ENCODE assay signal across 13 cellular contexts in the genomic region with DNA sequence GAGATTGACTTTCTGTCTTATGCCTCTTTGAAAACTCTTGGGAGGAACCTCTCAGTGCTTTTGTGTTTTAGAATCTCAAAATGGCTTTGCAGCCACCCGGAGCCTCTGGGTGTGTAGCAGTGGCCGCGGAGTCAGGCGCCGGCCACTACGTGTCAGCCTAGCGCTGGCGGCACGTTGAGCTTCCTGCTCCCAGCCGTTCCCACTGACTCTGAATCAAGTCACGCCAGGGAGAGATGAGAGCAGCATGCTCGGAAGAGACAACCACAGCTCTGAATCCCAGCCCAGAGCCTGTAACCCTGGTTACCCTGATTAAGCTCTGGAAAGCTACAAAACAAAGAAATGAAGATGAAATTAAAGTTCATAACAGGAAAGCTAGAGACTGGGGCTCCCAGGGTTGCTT.
DNase-seq lines count a peak whose midpoint lies in the region; ATAC-seq and TF ChIP-seq lines count a peak whose summit lies in the region.
"Had no signal": no experiment of that assay in that cellular context is flagged by ENCODE, and none has a peak within 500 bp of the region (broad histone marks: within the 10 kb centered on the region; RNA-seq: fewer than 3 reads in every experiment).

No MANE protein-coding gene starts in this region.

- H3K27ac ChIP-seq in mesenchymal stem cell (ENCODE audit: low read length, poor library complexity, severe bottlenecking): no peak overlapping the region
- H3K27ac ChIP-seq: BLaER1 had no signal

- H3K4me3 ChIP-seq in foreskin fibroblast (ENCODE audit: low read depth in 1 of 2, low read length in 2 of 2): no peak overlapping the region
- H3K4me3 ChIP-seq in mesenchymal stem cell (ENCODE audit: insufficient read depth in 1 of 2, low read depth in 1 of 2, low read length in 2 of 2): no peak overlapping the region
- H3K4me3 ChIP-seq: BLaER1 had no signal

- H3K36me3 ChIP-seq in mesenchymal stem cell (ENCODE audit: control insufficient read depth in 1 of 2, insufficient read depth in 2 of 2, low read depth in 1 of 2, low read length in 2 of 2): peaks cover 31 to 44% of the 10 kb centered on the region in 2 experiments

- DNase-seq in AG08396 (ENCODE audit: low spot score) (peak; percentile 54), SK-MEL-5 (ENCODE audit: low read depth, low spot score) (peak; percentile 55), foreskin fibroblast (peak; percentile 47 to 72), mesenchymal stem cell (peak; percentile 56), NAMALWA (ENCODE audit: low spot score) (no peak), left colon (no peak), T-helper 17 cell (no peak)
- no peak for DNase-seq in activated CD4-positive, alpha-beta T cell treated with anti-CD3 and anti-CD28 coated beads, Interleukin-2, amount 10 ng/mL, durations not matched to agents 24 days and 14 days
- DNase-seq: activated CD4-positive, CD25-positive, alpha-beta regulatory T cell; activated gamma-delta T cell treated with Interleukin-2 at 50 U/mL for 16 hours; NCI-H1694 treated with DMSO at 0.1 percent for 48 hours had no signal

- H3K4me1 ChIP-seq in mesenchymal stem cell (ENCODE audit: control insufficient read depth, insufficient read depth, low read depth, low read length): no peaks in the 10 kb centered on the region
- H3K4me1 ChIP-seq: BLaER1 had no signal

- no peak overlapping the region for H2BK120ac ChIP-seq in mesenchymal stem cell (ENCODE audit: low read depth, low read length)

- no peaks in the 10 kb centered on the region for H3K9me3 Mint-ChIP-seq in activated CD4-positive, alpha-beta T cell treated with anti-CD3 and anti-CD28 coated beads, Interleukin-2, amount 10 ng/mL, durations not matched to agents 24 days and 14 days
- H3K9me3 Mint-ChIP-seq: stimulated activated memory B cell treated with anti-CD40 and anti-IgM and Interleukin-4, amounts not matched to agents 10 μg/mL and 1 μg/mL and 100 μg/mL, for 72 hours had no signal

- H2AFZ ChIP-seq in mesenchymal stem cell (ENCODE audit: low read depth, low read length): no peak overlapping the region

- peaks cover 3% of the 10 kb centered on the region for H3K4me1 Mint-ChIP-seq in activated CD4-positive, alpha-beta T cell treated with anti-CD3 and anti-CD28 coated beads, Interleukin-2, amount 10 ng/mL, durations not matched to agents 24 days and 14 days
- H3K4me1 Mint-ChIP-seq in T-helper 17 cell: peaks cover 2% of the 10 kb centered on the region
- H3K4me1 Mint-ChIP-seq: stimulated activated memory B cell treated with anti-CD40 and anti-IgM and Interleukin-4, amounts not matched to agents 10 μg/mL and 1 μg/mL and 100 μg/mL, for 72 hours had no signal

- no peak for ATAC-seq in left colon
- ATAC-seq in T-helper 17 cell: no peak
- ATAC-seq: stimulated activated memory B cell treated with anti-CD40 and anti-IgM and Interleukin-4, amounts not matched to agents 10 μg/mL and 1 μg/mL and 100 μg/mL, for 72 hours had no signal

- no peak overlapping the region for H3K23ac ChIP-seq in mesenchymal stem cell (ENCODE audit: low read length in 2 of 2)

- H3K4me2 ChIP-seq in mesenchymal stem cell (ENCODE audit: low read length, poor library complexity, severe bottlenecking): no peak overlapping the region
- H3K4me2 ChIP-seq: BLaER1 had no signal

- H2BK12ac ChIP-seq in mesenchymal stem cell (ENCODE audit: low read length in 2 of 2): no peak overlapping the region

- 42% methylated on average over 12 of the region's 12 CpGs for WGBS in mesenchymal stem cell

- no peak overlapping the region for H4K91ac ChIP-seq in mesenchymal stem cell (ENCODE audit: low read length)

- no peak overlapping the region for H2BK15ac ChIP-seq in mesenchymal stem cell (ENCODE audit: low read depth, poor library complexity, severe bottlenecking)

- no peak overlapping the region for H3K27ac Mint-ChIP-seq in activated CD4-positive, alpha-beta T cell treated with anti-CD3 and anti-CD28 coated beads, Interleukin-2, amount 10 ng/mL, durations not matched to agents 24 days and 14 days
- H3K27ac Mint-ChIP-seq in T-helper 17 cell: no peak overlapping the region
- H3K27ac Mint-ChIP-seq: stimulated activated memory B cell treated with anti-CD40 and anti-IgM and Interleukin-4, amounts not matched to agents 10 μg/mL and 1 μg/mL and 100 μg/mL, for 72 hours had no signal

- no peaks in the 10 kb centered on the region for H3K27me3 ChIP-seq in mesenchymal stem cell (ENCODE audit: control insufficient read depth in 1 of 2, insufficient read depth in 1 of 2, low read length in 2 of 2)
- H3K27me3 ChIP-seq: BLaER1 had no signal

- H3K4ac ChIP-seq in mesenchymal stem cell (ENCODE audit: low read depth in 1 of 2, low read length in 2 of 2): no peak overlapping the region

- no peak overlapping the region for H3K18ac ChIP-seq in mesenchymal stem cell (ENCODE audit: low read depth in 1 of 2, low read length in 2 of 2)

- intact Hi-C loops in activated CD4-positive, alpha-beta T cell treated with anti-CD3 and anti-CD28 coated beads, Interleukin-2, amount 10 ng/mL, durations not matched to agents 24 days and 14 days (cut with micrococcal nuclease): no loop called here
- intact Hi-C loops in left colon (cut with DNase I, micrococcal nuclease): no loop called here

- H2AK5ac ChIP-seq in mesenchymal stem cell (ENCODE audit: low read length, severe bottlenecking): no peak overlapping the region

- H3K9me3 ChIP-seq in mesenchymal stem cell (ENCODE audit: control insufficient read depth, low read length) (no peaks in the 10 kb centered on the region), T-helper 17 cell (ENCODE audit: control insufficient read depth, low read length, poor library complexity, severe bottlenecking) (no peaks in the 10 kb centered on the region)
- H3K9me3 ChIP-seq: BLaER1 had no signal

- peaks cover 56% of the 10 kb centered on the region for H3K36me3 Mint-ChIP-seq in activated CD4-positive, alpha-beta T cell treated with anti-CD3 and anti-CD28 coated beads, Interleukin-2, amount 10 ng/mL, durations not matched to agents 24 days and 14 days (ENCODE audit: low read depth)
- peaks cover 9% of the 10 kb centered on the region for H3K36me3 Mint-ChIP-seq in T-helper 17 cell (ENCODE audit: low read depth)
- H3K36me3 Mint-ChIP-seq: stimulated activated memory B cell treated with anti-CD40 and anti-IgM and Interleukin-4, amounts not matched to agents 10 μg/mL and 1 μg/mL and 100 μg/mL, for 72 hours had no signal

- in situ Hi-C loops in SK-MEL-5 (cut with HindIII; ENCODE audit: low pct_unique_long_range_greater_than_20kb, low sequenced_read_pairs): no loop called here

- no peak overlapping the region for H4K8ac ChIP-seq in mesenchymal stem cell (ENCODE audit: low read length)

- H3K9ac ChIP-seq in mesenchymal stem cell (ENCODE audit: low read length): peak overlapping the region; percentile 80
- H3K9ac ChIP-seq: BLaER1 had no signal

- no peaks in the 10 kb centered on the region for H3K27me3 Mint-ChIP-seq in activated CD4-positive, alpha-beta T cell treated with anti-CD3 and anti-CD28 coated beads, Interleukin-2, amount 10 ng/mL, durations not matched to agents 24 days and 14 days
- no peaks in the 10 kb centered on the region for H3K27me3 Mint-ChIP-seq in T-helper 17 cell

- H3K4me3 Mint-ChIP-seq in activated CD4-positive, alpha-beta T cell treated with anti-CD3 and anti-CD28 coated beads, Interleukin-2, amount 10 ng/mL, durations not matched to agents 24 days and 14 days: no peak overlapping the region
- no peak overlapping the region for H3K4me3 Mint-ChIP-seq in T-helper 17 cell
- H3K4me3 Mint-ChIP-seq: stimulated activated memory B cell treated with anti-CD40 and anti-IgM and Interleukin-4, amounts not matched to agents 10 μg/mL and 1 μg/mL and 100 μg/mL, for 72 hours had no signal

- H3K79me1 ChIP-seq in mesenchymal stem cell (replicated peaks; ENCODE audit: low read length, poor library complexity, severe bottlenecking): peaks cover 3% of the 10 kb centered on the region

- no peak overlapping the region for H2BK5ac ChIP-seq in mesenchymal stem cell (ENCODE audit: low read depth, low read length, poor library complexity, severe bottlenecking)

- no peak for TF ChIP-seq CTCF in foreskin fibroblast (IDR thresholded peaks at IDR 0.05; ENCODE audit: low read depth, low read length)

- no peak overlapping the region for H3K14ac ChIP-seq in mesenchymal stem cell (ENCODE audit: low read length in 2 of 2)

Comparison
In these comparisons a context has a peak if more than half of its experiments do, and no peak if none do; other contexts are left out.
1. DNase-seq: peak in AG08396 (single experiment), SK-MEL-5 (single experiment), foreskin fibroblast (2 of 2) and mesenchymal stem cell (single experiment); none in NAMALWA (single experiment), activated CD4-positive, alpha-beta T cell treated with anti-CD3 and anti-CD28 coated beads, Interleukin-2, amount 10 ng/mL, durations not matched to agents 24 days and 14 days (single experiment), left colon (0 of 2) and T-helper 17 cell (0 of 3).